In the genomic region with DNA sequence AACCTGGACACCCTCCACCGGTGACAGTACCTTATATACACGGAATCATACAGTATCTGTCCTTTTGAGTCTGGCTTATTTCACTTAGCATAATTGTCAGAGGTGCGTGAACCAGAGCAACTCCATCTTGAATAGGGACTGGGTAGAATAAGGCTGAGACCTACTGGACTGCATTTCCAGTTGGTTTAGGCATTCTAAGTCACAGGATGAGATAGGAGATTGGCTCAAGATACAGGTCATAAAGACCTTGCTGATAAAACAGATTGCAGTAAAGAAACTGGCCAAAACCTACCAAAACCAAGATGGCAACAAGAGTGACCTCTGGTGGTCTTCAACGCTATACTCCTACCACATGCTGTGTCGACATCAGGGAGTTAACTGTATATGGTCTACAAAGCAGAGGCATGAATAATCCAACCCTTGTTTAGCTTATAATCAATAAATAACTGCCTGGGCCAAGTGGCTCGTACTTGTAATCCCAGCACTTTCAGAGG, we compare ENCODE assay signal across 9 cellular contexts. TPM values are rescaled to one million over a fixed set of nuclear protein-coding genes. Genes with fewer than 3 reads are reported as not detected.
DNase-seq lines count a peak whose midpoint lies in the region; ATAC-seq, FAIRE-seq and TF ChIP-seq lines count a peak whose summit lies in the region.
"Had no signal": no experiment of that assay in that cellular context is flagged by ENCODE, and none has a peak within 500 bp of the region (broad histone marks: within the 10 kb centered on the region; RNA-seq: fewer than 3 reads in every experiment).

No MANE protein-coding gene starts in this region.

- H3K9ac ChIP-seq in endothelial cell of umbilical vein (replicated peaks; ENCODE audit: extremely low read depth, insufficient read depth, low read length): no peak overlapping the region

- TF ChIP-seq CTCF in AG04450 (IDR thresholded peaks at IDR 0.05; ENCODE audit: low read depth, low read length): peak; percentile 47
- peak; percentile 48 for TF ChIP-seq CTCF in GM12873 (IDR thresholded peaks at IDR 0.05; ENCODE audit: insufficient read depth, low read depth, low read length, missing control alignments)
- no peak for TF ChIP-seq CTCF in Panc1 (IDR thresholded peaks at IDR 0.05)
- peak; percentile 38 to 43 for TF ChIP-seq CTCF in endothelial cell of umbilical vein (IDR thresholded peaks at IDR 0.05; ENCODE audit: extremely low read depth in 1 of 2, insufficient read depth in 1 of 2, low read depth in 1 of 2, low read length in 2 of 2)
- peak in 6 of 11 experiments; percentile 16 to 49 (median 33) for TF ChIP-seq CTCF in spleen (IDR thresholded peaks at IDR 0.05 in 8 of 11, conservative IDR thresholded peaks at IDR 0.05 in 3 of 11)

- H3K36me3 ChIP-seq in Panc1 (ENCODE audit: control insufficient read depth, insufficient read depth, low read length): peaks cover 7% of the 10 kb centered on the region; the same call in 1 of the 2 replicates
- peaks cover 0 to 3% of the 10 kb centered on the region in 2 experiments for H3K36me3 ChIP-seq in endothelial cell of umbilical vein (ENCODE audit: control insufficient read depth in 2 of 2, extremely low read depth in 1 of 2, insufficient read depth in 2 of 2, low read length in 2 of 2)
- peaks cover 0 to 23% (median 2%) of the 10 kb centered on the region in 6 donors for H3K36me3 ChIP-seq in spleen

- H3K4me3 ChIP-seq in AG04450 (ENCODE audit: low read depth, low read length) (no peak overlapping the region), Panc1 (ENCODE audit: low read depth in 2 of 2, low read length in 2 of 2) (no peak overlapping the region), endothelial cell of umbilical vein (replicated peaks in 1 of 3; ENCODE audit: insufficient read depth in 1 of 3, low read depth in 1 of 3, low read length in 3 of 3) (no peak overlapping the region), spleen (no peak overlapping the region)

- FAIRE-seq in endothelial cell of umbilical vein (lab: Jason Lieb, UNC): peak; percentile 89
- FAIRE-seq: keratinocyte had no signal

- no peak for TF ChIP-seq POLR2A in endothelial cell of umbilical vein (IDR thresholded peaks at IDR 0.05; ENCODE audit: low read depth, low read length)
- no peak for TF ChIP-seq POLR2A in spleen (IDR thresholded peaks at IDR 0.05)

- CTCF ChIA-PET in AG04450 (lab: Charles Lee): interaction anchor here (1.3 to 5.9 kb wide), 5 partner anchors 14 to 57 kb away, joined by 4 to 46 read pairs (median 5); partner anchors contain the start of genes HCN3 and RUSC1
- CTCF ChIA-PET in Panc1 (lab: Charles Lee): interaction anchor here (0.5 to 2.1 kb wide), 3 partner anchors 9 to 56 kb away, joined by 3 to 16 read pairs (median 8); no protein-coding TSS in a partner anchor
- CTCF ChIA-PET in endothelial cell of umbilical vein (lab: Charles Lee): interaction anchor here (1.3 to 1.9 kb wide), 7 partner anchors 14 to 341 kb away, joined by 4 to 27 read pairs (median 5); partner anchors contain the start of genes CLK2 and RUSC1

- no peak overlapping the region for H3K4me2 ChIP-seq in endothelial cell of umbilical vein (ENCODE audit: insufficient read depth, low read length)

- H3K27me3 ChIP-seq in AG04450 (ENCODE audit: control insufficient read depth, insufficient read depth, low read length) (no peaks in the 10 kb centered on the region), Panc1 (ENCODE audit: control insufficient read depth, insufficient read depth, low read length) (no peaks in the 10 kb centered on the region), endothelial cell of umbilical vein (ENCODE audit: control insufficient read depth in 2 of 2, insufficient read depth in 2 of 2, low read length in 2 of 2) (no peaks in the 10 kb centered on the region), spleen (replicated peaks in 1 of 7) (no peaks in the 10 kb centered on the region)

- H3K79me2 ChIP-seq in endothelial cell of umbilical vein (ENCODE audit: control insufficient read depth, insufficient read depth, low read length): peaks cover 34% of the 10 kb centered on the region

- 51 to 63% (median 58%) methylated on average over 6 of the region's 6 CpGs for WGBS in spleen, 5 donors

- DNase-seq in AG04450 (ENCODE audit: low read depth, low spot score) (no peak), Panc1 (ENCODE audit: low read depth, low spot score) (no peak), endothelial cell of umbilical vein (ENCODE audit: low read depth, low spot score) (peak; percentile 50), spleen (no peak), T1000 (lab: John Stamatoyannopoulos, UW) (no peak)
- DNase-seq in activated effector memory CD4-positive, alpha-beta T cell treated with Interleukin-2 at 50 U/mL for 16 hours: no peak

- no TSS peak for BruUV-seq in Panc1 (replicated peaks; lab: Mats Ljungman, UMichigan)
- BruUV-seq in endothelial cell of umbilical vein (replicated peaks; lab: Mats Ljungman, UMichigan): no TSS peak

- H3K4me1 ChIP-seq in Panc1 (ENCODE audit: control insufficient read depth, insufficient read depth, low read length) (peaks cover 9% of the 10 kb centered on the region; the same call in 1 of the 2 replicates), endothelial cell of umbilical vein (ENCODE audit: control insufficient read depth, extremely low read depth, insufficient read depth, low read length) (peaks cover 24% of the 10 kb centered on the region), spleen (peaks cover 12 to 45% (median 30%) of the 10 kb centered on the region in 6 donors)

- dilution Hi-C loops in endothelial cell of umbilical vein (cut with MboI; ENCODE audit: extremely low pct_ligation_motif_present, low sequenced_read_pairs): no loop called here

- H2AFZ ChIP-seq in endothelial cell of umbilical vein (ENCODE audit: low read depth, low read length): no peak overlapping the region

- POLR2A ChIA-PET in AG04450 (lab: Yijun Ruan, JAX): interaction anchor here (0.6 to 1.4 kb wide), 4 partner anchors 16 to 61 kb away, joined by 3 to 9 read pairs (median 4); no protein-coding TSS in a partner anchor
- POLR2A ChIA-PET in Panc1 (lab: Charles Lee): interaction anchor here (0.6 kb wide), 1 partner anchor 546 kb away, joined by 4 read pairs; no protein-coding TSS in a partner anchor
- POLR2A ChIA-PET in endothelial cell of umbilical vein (lab: Charles Lee): interaction anchor here (0.7 kb wide), 1 partner anchor 34 kb away, joined by 4 read pairs; the partner anchor contains the start of gene CLK2

- no peaks in the 10 kb centered on the region for H4K20me1 ChIP-seq in endothelial cell of umbilical vein (replicated peaks; ENCODE audit: control insufficient read depth, extremely low read depth, insufficient read depth, low read length)

- no peak overlapping the region for H3K27ac ChIP-seq in AG04450 (ENCODE audit: low read depth, low read length)
- peak overlapping the region; percentile 97 for H3K27ac ChIP-seq in Panc1 (ENCODE audit: low read length)
- peak overlapping the region; percentile 88 for H3K27ac ChIP-seq in endothelial cell of umbilical vein (ENCODE audit: insufficient read depth, low read depth, low read length)
- H3K27ac ChIP-seq in spleen: peak overlapping the region in 4 of 8 donors; percentile 79 to 92 (median 90)

- ATAC-seq in Panc1 (no peak), HG02623 (IDR thresholded peaks at IDR 0.05; ENCODE audit: unreplicated experiment) (no peak)

- H3K9me1 ChIP-seq in endothelial cell of umbilical vein (replicated peaks; ENCODE audit: control insufficient read depth, extremely low read depth, insufficient read depth, low read length): no peaks in the 10 kb centered on the region

- intact Hi-C loops in Panc1 (cut with micrococcal nuclease; ENCODE audit: unreplicated experiment) (no loop called here), endothelial cell of umbilical vein (cut with micrococcal nuclease) (loop anchor here (5.0 kb wide), 1 partner anchor 115 kb away; no protein-coding TSS in a partner anchor), spleen (cut with DNase I; ENCODE audit: low total_unique reads) (no loop called here)

- H3K9me3 ChIP-seq in AG04450 (ENCODE audit: control insufficient read depth, insufficient read depth, low read length) (no peaks in the 10 kb centered on the region; the same call in 1 of the 2 replicates), Panc1 (ENCODE audit: control insufficient read depth, insufficient read depth, low read depth, low read length) (no peaks in the 10 kb centered on the region), endothelial cell of umbilical vein (replicated peaks; ENCODE audit: control insufficient read depth, insufficient read depth, low read length) (no peaks in the 10 kb centered on the region), spleen (no peaks in the 10 kb centered on the region)

- in situ Hi-C loops in Panc1 (cut with HindIII; ENCODE audit: low pct_unique_long_range_greater_than_20kb, low sequenced_read_pairs): no loop called here

RNA-seq across cellular contexts. Expression of gene FDPS, which starts 1.4 kb away (rescaled TPM):
- polyA plus RNA-seq in AG04450 (2011; rRNA removed): 140 and 146 TPM in 2 replicates
- 66.8 and 76.8 TPM in 2 replicates for polyA minus RNA-seq in AG04450 (2011; rRNA and poly(A)+ RNA removed)
- 255 TPM for total RNA-seq in Panc1 (2021; ENCODE audit: unreplicated experiment)
- polyA plus RNA-seq in Panc1 (2012; ENCODE audit: insufficient read length): 170 TPM
- 630 and 670 TPM in 2 replicates for total RNA-seq in endothelial cell of umbilical vein
- 508 and 646 TPM in 2 replicates for polyA plus RNA-seq in endothelial cell of umbilical vein
- polyA plus RNA-seq in endothelial cell of umbilical vein (2011; cell fraction: cytosol; rRNA removed): 568 and 670 TPM in 2 replicates
- polyA plus RNA-seq in endothelial cell of umbilical vein (2011; cell fraction: nucleus; rRNA removed): 704 and 769 TPM in 2 replicates
- 262 and 386 TPM in 2 replicates for polyA plus RNA-seq in endothelial cell of umbilical vein (2012)
- polyA minus RNA-seq in endothelial cell of umbilical vein: 391 and 440 TPM in 2 replicates
- 172 TPM for polyA minus RNA-seq in endothelial cell of umbilical vein (2011; cell fraction: cytosol; rRNA and poly(A)+ RNA removed)
- 124 and 150 TPM in 2 replicates for polyA minus RNA-seq in endothelial cell of umbilical vein (2011; cell fraction: nucleus; rRNA and poly(A)+ RNA removed)
- 100 to 1,000 TPM in 2 of 7 donors, 10 to 100 TPM in 5; 84.5 to 118 (median 94.5) TPM for total RNA-seq in spleen
- 100 to 1,000 TPM; 111 to 134 (median 130) TPM for polyA plus RNA-seq in spleen

RNA-seq across cellular contexts. Expression of gene PKLR, which starts 6.1 kb away (rescaled TPM):
- polyA plus RNA-seq in AG04450 (2011; rRNA removed) (not detected in 2 replicates), endothelial cell of umbilical vein (0.03 TPM in 1 of 2 replicates, not detected in the other), spleen (under 1 TPM in 1 of 3 donors, not detected in 2; 0.04 TPM)
- not detected in 2 replicates for polyA minus RNA-seq in AG04450 (2011; rRNA and poly(A)+ RNA removed)
- total RNA-seq in Panc1 (2021; ENCODE audit: unreplicated experiment) (0.13 TPM), endothelial cell of umbilical vein (not detected in 2 replicates), spleen (under 1 TPM in 4 of 7 donors, not detected in 3; 0.22 to 0.74 (median 0.43) TPM)
- not detected for polyA plus RNA-seq in Panc1 (2012; ENCODE audit: insufficient read length)
- 0.03 TPM in 1 of 2 replicates, not detected in the other for polyA plus RNA-seq in endothelial cell of umbilical vein (2011; cell fraction: cytosol; rRNA removed)
- 0.06 TPM in 1 of 2 replicates, not detected in the other for polyA plus RNA-seq in endothelial cell of umbilical vein (2011; cell fraction: nucleus; rRNA removed)
- polyA plus RNA-seq in endothelial cell of umbilical vein (2012): not detected in 2 replicates
- 0.38 and 0.92 TPM in 2 replicates for polyA minus RNA-seq in endothelial cell of umbilical vein
- polyA minus RNA-seq in endothelial cell of umbilical vein (2011; cell fraction: cytosol; rRNA and poly(A)+ RNA removed): not detected
- polyA minus RNA-seq in endothelial cell of umbilical vein (2011; cell fraction: nucleus; rRNA and poly(A)+ RNA removed): not detected in 2 replicates

RNA-seq across cellular contexts. Expression of gene RUSC1, which starts 13.4 kb away (rescaled TPM):
- polyA plus RNA-seq in AG04450 (2011; rRNA removed) (20.9 and 22.4 TPM in 2 replicates), endothelial cell of umbilical vein (46.6 and 63.3 TPM in 2 replicates), spleen (10 to 100 TPM in 2 of 3 donors, 1 to 10 TPM in 1; 8.5 to 17.3 (median 10.8) TPM)
- 14.4 and 17.1 TPM in 2 replicates for polyA minus RNA-seq in AG04450 (2011; rRNA and poly(A)+ RNA removed)
- total RNA-seq in Panc1 (2021; ENCODE audit: unreplicated experiment) (77.9 TPM), endothelial cell of umbilical vein (40.3 and 42.4 TPM in 2 replicates), spleen (10 to 100 TPM; 11.4 to 21.1 (median 18.0) TPM)
- polyA plus RNA-seq in Panc1 (2012; ENCODE audit: insufficient read length): 72.9 TPM
- polyA plus RNA-seq in endothelial cell of umbilical vein (2011; cell fraction: cytosol; rRNA removed): 29.3 and 36.9 TPM in 2 replicates
- 80.2 and 87.8 TPM in 2 replicates for polyA plus RNA-seq in endothelial cell of umbilical vein (2011; cell fraction: nucleus; rRNA removed)
- 31.1 and 31.4 TPM in 2 replicates for polyA plus RNA-seq in endothelial cell of umbilical vein (2012)
- 22.0 and 25.6 TPM in 2 replicates for polyA minus RNA-seq in endothelial cell of umbilical vein
- polyA minus RNA-seq in endothelial cell of umbilical vein (2011; cell fraction: cytosol; rRNA and poly(A)+ RNA removed): 40.5 TPM
- polyA minus RNA-seq in endothelial cell of umbilical vein (2011; cell fraction: nucleus; rRNA and poly(A)+ RNA removed): 12.3 and 16.7 TPM in 2 replicates

RNA-seq across cellular contexts. Expression of gene HCN3, which starts 30.0 kb away (rescaled TPM):
- polyA plus RNA-seq in AG04450 (2011; rRNA removed): 1.5 and 1.7 TPM in 2 replicates
- polyA minus RNA-seq in AG04450 (2011; rRNA and poly(A)+ RNA removed): 3.0 and 5.6 TPM in 2 replicates
- total RNA-seq in Panc1 (2021; ENCODE audit: unreplicated experiment): 7.8 TPM
- 8.6 TPM for polyA plus RNA-seq in Panc1 (2012; ENCODE audit: insufficient read length)
- total RNA-seq in endothelial cell of umbilical vein: 1.8 and 3.3 TPM in 2 replicates
- 4.1 and 4.6 TPM in 2 replicates for polyA plus RNA-seq in endothelial cell of umbilical vein
- polyA plus RNA-seq in endothelial cell of umbilical vein (2011; cell fraction: cytosol; rRNA removed): 1.3 and 2.7 TPM in 2 replicates
- 19.7 and 30.1 TPM in 2 replicates for polyA plus RNA-seq in endothelial cell of umbilical vein (2011; cell fraction: nucleus; rRNA removed)
- 1.5 and 1.6 TPM in 2 replicates for polyA plus RNA-seq in endothelial cell of umbilical vein (2012)
- 2.8 and 4.9 TPM in 2 replicates for polyA minus RNA-seq in endothelial cell of umbilical vein
- polyA minus RNA-seq in endothelial cell of umbilical vein (2011; cell fraction: cytosol; rRNA and poly(A)+ RNA removed): 4.5 TPM
- polyA minus RNA-seq in endothelial cell of umbilical vein (2011; cell fraction: nucleus; rRNA and poly(A)+ RNA removed): 3.3 and 3.5 TPM in 2 replicates
- total RNA-seq in spleen: 1 to 10 TPM in 6 of 7 donors, under 1 TPM in 1; 0.65 to 3.3 (median 1.9) TPM
- 1 to 10 TPM in 2 of 3 donors, under 1 TPM in 1; 0.89 to 1.6 (median 1.4) TPM for polyA plus RNA-seq in spleen

RNA-seq across cellular contexts. Expression of gene CLK2, which starts 34.0 kb away (rescaled TPM):
- polyA plus RNA-seq in AG04450 (2011; rRNA removed): 40.5 and 42.6 TPM in 2 replicates
- 61.7 and 68.9 TPM in 2 replicates for polyA minus RNA-seq in AG04450 (2011; rRNA and poly(A)+ RNA removed)
- total RNA-seq in Panc1 (2021; ENCODE audit: unreplicated experiment): 43.6 TPM
- polyA plus RNA-seq in Panc1 (2012; ENCODE audit: insufficient read length): 38.2 TPM
- 61.7 and 69.1 TPM in 2 replicates for total RNA-seq in endothelial cell of umbilical vein
- 80.9 and 84.8 TPM in 2 replicates for polyA plus RNA-seq in endothelial cell of umbilical vein
- polyA plus RNA-seq in endothelial cell of umbilical vein (2011; cell fraction: cytosol; rRNA removed): 24.4 and 27.0 TPM in 2 replicates
- 560 and 582 TPM in 2 replicates for polyA plus RNA-seq in endothelial cell of umbilical vein (2011; cell fraction: nucleus; rRNA removed)
- 32.4 and 34.0 TPM in 2 replicates for polyA plus RNA-seq in endothelial cell of umbilical vein (2012)
- polyA minus RNA-seq in endothelial cell of umbilical vein: 83.6 and 98.2 TPM in 2 replicates
- 24.1 TPM for polyA minus RNA-seq in endothelial cell of umbilical vein (2011; cell fraction: cytosol; rRNA and poly(A)+ RNA removed)
- polyA minus RNA-seq in endothelial cell of umbilical vein (2011; cell fraction: nucleus; rRNA and poly(A)+ RNA removed): 100 and 109 TPM in 2 replicates
- 10 to 100 TPM; 61.0 to 89.9 (median 71.8) TPM for total RNA-seq in spleen
- polyA plus RNA-seq in spleen: 10 to 100 TPM; 38.6 to 82.0 (median 77.4) TPM
